ENCODE assay signal across 16 cellular contexts in the genomic region with DNA sequence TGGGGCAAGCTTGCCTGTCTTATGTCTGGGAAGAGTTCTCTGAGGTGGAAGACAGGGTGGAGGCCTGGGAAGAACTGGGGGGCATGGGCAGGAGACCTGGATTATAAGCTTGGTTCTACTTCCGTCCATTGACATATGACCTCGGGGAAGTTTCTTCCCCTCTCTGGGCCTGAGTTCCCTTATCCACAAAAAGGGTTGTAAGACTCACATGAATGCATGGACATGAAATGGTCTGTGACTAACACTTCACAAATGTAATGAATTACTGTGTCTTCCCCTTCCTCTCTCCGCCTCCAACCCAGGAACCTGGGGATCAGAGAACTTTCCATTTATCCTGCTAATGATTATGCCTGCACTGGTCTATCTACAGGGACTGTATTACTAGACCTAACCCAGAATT.
DNase-seq lines count a peak whose midpoint lies in the region; FAIRE-seq and TF ChIP-seq lines count a peak whose summit lies in the region.
"Had no signal": no experiment of that assay in that cellular context is flagged by ENCODE, and none has a peak within 500 bp of the region (broad histone marks: within the 10 kb centered on the region; RNA-seq: fewer than 3 reads in every experiment).

No MANE protein-coding gene starts in this region.

- H3K4me1 Mint-ChIP-seq in CD8-positive, alpha-beta memory T cell = no peaks in the 10 kb centered on the region

- no peak overlapping the region for H2AFZ ChIP-seq in keratinocyte (ENCODE audit: control insufficient read depth, low read length)

- TF ChIP-seq POLR2A in transverse colon (IDR thresholded peaks at IDR 0.05) = no peak

- no peaks in the 10 kb centered on the region for H4K20me1 ChIP-seq in keratinocyte (ENCODE audit: control insufficient read depth, extremely low read depth, insufficient read depth, low read length)
- H4K20me1 ChIP-seq: BLaER1 treated with 17β-estradiol and CSF1 and Interleukin-3, amounts not matched to agents 10 nM and 100 nM had no signal

- H3K9ac ChIP-seq in keratinocyte (ENCODE audit: control insufficient read depth, extremely low read depth, insufficient read depth, low read length) = no peak overlapping the region
- H3K9ac ChIP-seq: BLaER1 treated with 17β-estradiol and CSF1 and Interleukin-3, amounts not matched to agents 10 nM and 100 nM had no signal

- H3K79me2 ChIP-seq in keratinocyte (ENCODE audit: control insufficient read depth, insufficient read depth, low read length) = no peaks in the 10 kb centered on the region

- intact Hi-C loops in transverse colon (cut with DNase I; ENCODE audit: low total_unique reads) = no loop called here

- no peak overlapping the region for H3K4me3 Mint-ChIP-seq in CD8-positive, alpha-beta memory T cell

- dilution Hi-C loops in keratinocyte (cut with MboI; ENCODE audit: extremely low pct_ligation_motif_present, low sequenced_read_pairs) = no loop called here

- TF ChIP-seq EP300 in transverse colon (IDR thresholded peaks at IDR 0.05; ENCODE audit: low read depth) = no peak

- no peak for TF ChIP-seq CTCF in keratinocyte (optimal IDR thresholded peaks at IDR 0.05 in 1 of 3, IDR thresholded peaks at IDR 0.05 in 1 of 3, conservative IDR thresholded peaks at IDR 0.05 in 1 of 3; ENCODE audit: extremely low read depth in 1 of 3, insufficient read depth in 2 of 3, low read length in 3 of 3)
- TF ChIP-seq CTCF in GM10266 (IDR thresholded peaks at IDR 0.05; ENCODE audit: control insufficient read depth, insufficient read depth, low read depth, missing control alignments) = no peak
- TF ChIP-seq CTCF in transverse colon (IDR thresholded peaks at IDR 0.05) = no peak

- FAIRE-seq in keratinocyte (lab: Jason Lieb, UNC) = peak; percentile 48
- FAIRE-seq: GM19239 had no signal

- H3K9me3 ChIP-seq in keratinocyte (ENCODE audit: control insufficient read depth, low read depth, low read length) = no peaks in the 10 kb centered on the region
- no peaks in the 10 kb centered on the region for H3K9me3 ChIP-seq in CD8-positive, alpha-beta memory T cell (ENCODE audit: low read length)
- no peaks in the 10 kb centered on the region for H3K9me3 ChIP-seq in transverse colon
- H3K9me3 ChIP-seq: BLaER1 treated with 17β-estradiol and CSF1 and Interleukin-3, amounts not matched to agents 10 nM and 100 nM; HAP-1 had no signal

- H3K36me3 Mint-ChIP-seq in CD8-positive, alpha-beta memory T cell = peaks cover 0 to 6% (median 0%) of the 10 kb centered on the region in 3 donors

- H3K27ac ChIP-seq in keratinocyte (ENCODE audit: control insufficient read depth, insufficient read depth, low read length) (no peak overlapping the region), transverse colon (no peak overlapping the region)
- H3K27ac ChIP-seq in CD8-positive, alpha-beta memory T cell (ENCODE audit: low read depth, low read length) = no peak overlapping the region
- H3K27ac ChIP-seq: BLaER1 treated with 17β-estradiol and CSF1 and Interleukin-3, amounts not matched to agents 10 nM and 100 nM had no signal

- WGBS in transverse colon (ENCODE audit: low coverage in 1 of 2), 2 donors = 73 to 80% methylated on average over 1 to 3 of the region's 3 CpGs

- POLR2A ChIA-PET in CD8-positive, alpha-beta memory T cell (lab: Charles Lee) = no interaction called here

- H3K4me2 ChIP-seq in keratinocyte (ENCODE audit: control insufficient read depth, extremely low read depth, insufficient read depth, low read depth, low read length) = no peak overlapping the region
- H3K4me2 ChIP-seq: BLaER1 treated with 17β-estradiol and CSF1 and Interleukin-3, amounts not matched to agents 10 nM and 100 nM had no signal

- DNase-seq in ELR (ENCODE audit: low read depth) = peak; percentile 6
- peak; percentile 21 for DNase-seq in amniotic epithelial cell (ENCODE audit: low read depth)
- no peak for DNase-seq in keratinocyte (ENCODE audit: low read depth, low spot score)
- no peak for DNase-seq in GM10266 (ENCODE audit: extremely low spot score)
- DNase-seq in NCI-H526 (lab: John Stamatoyannopoulos, UW) = no peak
- no peak for DNase-seq in CD8-positive, alpha-beta memory T cell
- DNase-seq in transverse colon = no peak
- DNase-seq: DND-41, MM.1S, NCI-H1105, NCI-H1694, NCI-H524, SHP77 had no signal

- H3K27me3 ChIP-seq in keratinocyte (ENCODE audit: control insufficient read depth, extremely low read depth, insufficient read depth, low read length) = no peaks in the 10 kb centered on the region
- H3K27me3 ChIP-seq in CD8-positive, alpha-beta memory T cell (ENCODE audit: insufficient read depth, low read length, poor library complexity, severe bottlenecking) = no peaks in the 10 kb centered on the region
- no peaks in the 10 kb centered on the region for H3K27me3 ChIP-seq in transverse colon
- H3K27me3 ChIP-seq: BLaER1 treated with 17β-estradiol and CSF1 and Interleukin-3, amounts not matched to agents 10 nM and 100 nM had no signal

- peaks cover 0 to 2% (median 0%) of the 10 kb centered on the region in 5 donors for H3K9me3 Mint-ChIP-seq in CD8-positive, alpha-beta memory T cell

- in situ Hi-C loops in transverse colon (cut with MboI; ENCODE audit: low pct_ligation_motif_present in 1 of 4, low pct_unique_long_range_greater_than_20kb in 1 of 4, low sequenced_read_pairs in 3 of 4) = no loop called here

- peaks cover 4% of the 10 kb centered on the region for H3K4me1 ChIP-seq in keratinocyte (ENCODE audit: control insufficient read depth, extremely low read depth, insufficient read depth, low read length)
- no peaks in the 10 kb centered on the region for H3K4me1 ChIP-seq in CD8-positive, alpha-beta memory T cell (ENCODE audit: insufficient read depth, low read length)
- no peaks in the 10 kb centered on the region for H3K4me1 ChIP-seq in transverse colon
- H3K4me1 ChIP-seq: BLaER1 treated with 17β-estradiol and CSF1 and Interleukin-3, amounts not matched to agents 10 nM and 100 nM; HAP-1 had no signal

- H3K4me3 ChIP-seq in keratinocyte (ENCODE audit: control insufficient read depth in 2 of 3, extremely low read depth in 1 of 3, insufficient read depth in 2 of 3, low read depth in 1 of 3, low read length in 3 of 3) = no peak overlapping the region
- no peak overlapping the region for H3K4me3 ChIP-seq in CD8-positive, alpha-beta memory T cell (ENCODE audit: low read length)
- H3K4me3 ChIP-seq in transverse colon = no peak overlapping the region
- H3K4me3 ChIP-seq: BLaER1 treated with 17β-estradiol and CSF1 and Interleukin-3, amounts not matched to agents 10 nM and 100 nM; HAP-1 had no signal

- H3K9me1 ChIP-seq in keratinocyte (ENCODE audit: control insufficient read depth, extremely low read depth, insufficient read depth, low read length) = no peaks in the 10 kb centered on the region

- no peak overlapping the region for H3K27ac Mint-ChIP-seq in CD8-positive, alpha-beta memory T cell

- H3K36me3 ChIP-seq in keratinocyte (ENCODE audit: control insufficient read depth in 2 of 2, extremely low read depth in 1 of 2, insufficient read depth in 2 of 2, low read length in 2 of 2) = no peaks in the 10 kb centered on the region
- H3K36me3 ChIP-seq in CD8-positive, alpha-beta memory T cell (ENCODE audit: insufficient read depth, low read length) = no peaks in the 10 kb centered on the region
- no peaks in the 10 kb centered on the region for H3K36me3 ChIP-seq in transverse colon
- H3K36me3 ChIP-seq: BLaER1 treated with 17β-estradiol and CSF1 and Interleukin-3, amounts not matched to agents 10 nM and 100 nM; HAP-1 had no signal

- CTCF ChIA-PET in CD8-positive, alpha-beta memory T cell (lab: Charles Lee) = no interaction called here

- peaks cover 8 to 23% of the 10 kb centered on the region in 2 donors for H3K27me3 Mint-ChIP-seq in CD8-positive, alpha-beta memory T cell

Comparison
In these comparisons a context has a peak if more than half of its experiments do, and no peak if none do; other contexts are left out.
1. DNase-seq: peak in ELR (single experiment) and amniotic epithelial cell (single experiment); none in keratinocyte (single experiment), GM10266 (single experiment), NCI-H526 (0 of 2), CD8-positive, alpha-beta memory T cell (0 of 5) and transverse colon (single experiment).